In the genomic region with DNA sequence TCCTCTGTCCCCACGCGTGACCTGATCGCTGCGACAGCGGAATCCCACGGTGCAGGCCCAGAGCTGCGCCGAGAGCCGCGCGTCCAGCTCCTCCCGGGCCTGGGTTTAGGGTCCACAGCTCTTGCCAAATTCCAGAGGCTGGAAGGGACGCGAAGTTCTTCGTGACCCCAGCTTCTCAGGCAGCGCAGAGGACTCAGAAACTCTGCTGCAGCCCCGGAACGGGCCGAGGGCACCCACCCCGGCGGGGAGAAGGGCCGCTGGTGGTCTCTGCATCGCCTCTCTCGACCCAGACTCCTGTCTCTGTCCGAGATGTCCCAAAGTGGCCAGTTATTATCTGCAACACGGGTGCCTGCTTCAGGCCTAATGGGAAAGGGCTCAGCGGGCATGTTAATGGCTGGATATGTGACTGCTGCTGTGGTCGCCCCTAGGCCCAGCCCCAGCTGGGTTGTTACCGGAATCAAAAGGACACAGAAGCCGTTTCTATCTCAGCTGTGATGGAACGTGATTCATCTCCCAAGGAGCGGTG, we compare ENCODE assay signal across 16 cellular contexts.
DNase-seq lines count a peak whose midpoint lies in the region; ATAC-seq and TF ChIP-seq lines count a peak whose summit lies in the region.
"Had no signal": no experiment of that assay in that cellular context is flagged by ENCODE, and none has a peak within 500 bp of the region (broad histone marks: within the 10 kb centered on the region; RNA-seq: fewer than 3 reads in every experiment).

No MANE protein-coding gene starts in this region.

- no peak overlapping the region for H3K27ac Mint-ChIP-seq in activated CD4-positive, alpha-beta T cell treated with anti-CD3 and anti-CD28 coated beads, Interleukin-2, amount 10 ng/mL, durations not matched to agents 24 days and 14 days
- H3K27ac Mint-ChIP-seq in WTC11 (no peak overlapping the region), progenitor cell of endocrine pancreas (no peak overlapping the region), endothelial cell (ENCODE audit: unreplicated experiment) (no peak overlapping the region)

- no peak for DNase-seq in activated CD4-positive, alpha-beta T cell treated with anti-CD3 and anti-CD28 coated beads, Interleukin-2, amount 10 ng/mL, durations not matched to agents 24 days and 14 days
- no peak for DNase-seq in activated CD4-positive, alpha-beta T cell treated with anti-CD3 and anti-CD28 coated beads, Interleukin-2, amount 50 U/mL, for 1 hour
- peak; percentile 32 for DNase-seq in WTC11 (ENCODE audit: low spot score)
- DNase-seq in hepatocyte (ENCODE audit: low spot score) = no peak
- DNase-seq in progenitor cell of endocrine pancreas (ENCODE audit: low spot score, unreplicated experiment) = no peak
- DNase-seq in dermis blood vessel endothelial cell = no peak
- DNase-seq in endothelial cell (ENCODE audit: low spot score) = no peak
- DNase-seq: brain microvascular endothelial cell, foreskin melanocyte, KG1, NCI-H1436 treated with DMSO at 0.1 percent for 48 hours, NCI-H510A, PC-9, sigmoid colon, stomach had no signal

- H3K4me1 ChIP-seq in hepatocyte (ENCODE audit: insufficient read depth) = peaks cover 5% of the 10 kb centered on the region

- CTCF ChIA-PET in WTC11 (lab: Charles Lee) = interaction anchor here (1.0 to 1.9 kb wide), 3 partner anchors 22 to 26 kb away, joined by 4 to 8 read pairs (median 4); no protein-coding TSS in a partner anchor

- H3K9me3 Mint-ChIP-seq in activated CD4-positive, alpha-beta T cell treated with anti-CD3 and anti-CD28 coated beads, Interleukin-2, amount 10 ng/mL, durations not matched to agents 24 days and 14 days = peaks cover 16% of the 10 kb centered on the region
- H3K9me3 Mint-ChIP-seq in WTC11 = peaks cover 16% of the 10 kb centered on the region
- H3K9me3 Mint-ChIP-seq in progenitor cell of endocrine pancreas (ENCODE audit: low read depth) = peaks cover 4% of the 10 kb centered on the region
- H3K9me3 Mint-ChIP-seq in endothelial cell (ENCODE audit: unreplicated experiment) = peaks cover 4% of the 10 kb centered on the region

- peak overlapping the region; percentile 78 for H3K4me2 ChIP-seq in hepatocyte
- H3K4me2 ChIP-seq: PC-9 had no signal

- POLR2A ChIA-PET in WTC11 (lab: Charles Lee) = interaction anchor here (1.3 kb wide), 1 partner anchor 34 kb away, joined by 3 read pairs; no protein-coding TSS in a partner anchor

- intact Hi-C loops in activated CD4-positive, alpha-beta T cell treated with anti-CD3 and anti-CD28 coated beads, Interleukin-2, amount 10 ng/mL, durations not matched to agents 24 days and 14 days (cut with micrococcal nuclease) = no loop called here

- H4K20me1 ChIP-seq in hepatocyte (ENCODE audit: insufficient read depth, poor library complexity, severe bottlenecking) = no peaks in the 10 kb centered on the region

- H3K9me3 ChIP-seq in hepatocyte (ENCODE audit: low read depth) = no peaks in the 10 kb centered on the region
- H3K9me3 ChIP-seq: sigmoid colon had no signal

- H3K36me3 ChIP-seq in hepatocyte (replicated peaks; ENCODE audit: insufficient read depth, low read depth) = no peaks in the 10 kb centered on the region
- H3K36me3 ChIP-seq: brain microvascular endothelial cell, sigmoid colon, stomach had no signal

- ATAC-seq in WTC11 (peak; percentile 44), GM18867 (IDR thresholded peaks at IDR 0.05; ENCODE audit: unreplicated experiment) (no peak)

- no peaks in the 10 kb centered on the region for H3K9me2 ChIP-seq in hepatocyte (replicated peaks; ENCODE audit: insufficient read depth)

- no peaks in the 10 kb centered on the region for H3K4me1 Mint-ChIP-seq in activated CD4-positive, alpha-beta T cell treated with anti-CD3 and anti-CD28 coated beads, Interleukin-2, amount 10 ng/mL, durations not matched to agents 24 days and 14 days
- H3K4me1 Mint-ChIP-seq in WTC11 (peaks cover 55% of the 10 kb centered on the region), progenitor cell of endocrine pancreas (ENCODE audit: low read depth) (no peaks in the 10 kb centered on the region), endothelial cell (ENCODE audit: unreplicated experiment) (peaks cover 4% of the 10 kb centered on the region)

- 42% methylated on average over 32 of the region's 32 CpGs for WGBS in hepatocyte (ENCODE audit: low lambda C conversion rate, missing lambda C conversion rate)

- H2AFZ ChIP-seq in hepatocyte = peak overlapping the region; percentile 26
- H2AFZ ChIP-seq: PC-9 had no signal

- no peak overlapping the region for H3K27ac ChIP-seq in hepatocyte
- H3K27ac ChIP-seq: brain microvascular endothelial cell, PC-9, sigmoid colon, stomach had no signal

- peaks cover 42% of the 10 kb centered on the region for H3K27me3 Mint-ChIP-seq in activated CD4-positive, alpha-beta T cell treated with anti-CD3 and anti-CD28 coated beads, Interleukin-2, amount 10 ng/mL, durations not matched to agents 24 days and 14 days
- H3K27me3 Mint-ChIP-seq in WTC11 (ENCODE audit: low read depth) (peaks cover 45% of the 10 kb centered on the region), progenitor cell of endocrine pancreas (peaks cover 90% of the 10 kb centered on the region), endothelial cell (ENCODE audit: unreplicated experiment) (peaks cover 9% of the 10 kb centered on the region)

- H3K4me3 ChIP-seq in hepatocyte = no peak overlapping the region
- H3K4me3 ChIP-seq: PC-9, sigmoid colon had no signal

- TF ChIP-seq CTCF in WTC11 (IDR thresholded peaks at IDR 0.05) = no peak
- TF ChIP-seq CTCF in hepatocyte (IDR thresholded peaks at IDR 0.05; ENCODE audit: poor library complexity) = no peak
- TF ChIP-seq CTCF in progenitor cell of endocrine pancreas (IDR thresholded peaks at IDR 0.05; ENCODE audit: unreplicated experiment) = no peak
- no peak for TF ChIP-seq CTCF in endothelial cell (IDR thresholded peaks at IDR 0.05; ENCODE audit: unreplicated experiment)

- H3K36me3 Mint-ChIP-seq in activated CD4-positive, alpha-beta T cell treated with anti-CD3 and anti-CD28 coated beads, Interleukin-2, amount 10 ng/mL, durations not matched to agents 24 days and 14 days (ENCODE audit: low read depth) = no peaks in the 10 kb centered on the region
- H3K36me3 Mint-ChIP-seq in WTC11 (peaks cover 10% of the 10 kb centered on the region), progenitor cell of endocrine pancreas (ENCODE audit: insufficient read depth) (no peaks in the 10 kb centered on the region), endothelial cell (ENCODE audit: low read depth, unreplicated experiment) (peaks cover 4% of the 10 kb centered on the region)

- H3K4me3 Mint-ChIP-seq in activated CD4-positive, alpha-beta T cell treated with anti-CD3 and anti-CD28 coated beads, Interleukin-2, amount 10 ng/mL, durations not matched to agents 24 days and 14 days = peak overlapping the region; percentile 7
- H3K4me3 Mint-ChIP-seq in WTC11 = peak overlapping the region; percentile 62
- H3K4me3 Mint-ChIP-seq in progenitor cell of endocrine pancreas (ENCODE audit: low read depth) = peak overlapping the region; percentile 46
- no peak overlapping the region for H3K4me3 Mint-ChIP-seq in endothelial cell (ENCODE audit: unreplicated experiment)

- no peaks in the 10 kb centered on the region for H3K79me2 ChIP-seq in hepatocyte

- peaks cover 49% of the 10 kb centered on the region for H3K27me3 ChIP-seq in hepatocyte
- H3K27me3 ChIP-seq: brain microvascular endothelial cell had no signal

TF ChIP-seq in WTC11, 78 proteins besides CTCF, POLR2A, EP300 and RAD21 (continues in another document):
- TF ChIP-seq, protein P1, sequence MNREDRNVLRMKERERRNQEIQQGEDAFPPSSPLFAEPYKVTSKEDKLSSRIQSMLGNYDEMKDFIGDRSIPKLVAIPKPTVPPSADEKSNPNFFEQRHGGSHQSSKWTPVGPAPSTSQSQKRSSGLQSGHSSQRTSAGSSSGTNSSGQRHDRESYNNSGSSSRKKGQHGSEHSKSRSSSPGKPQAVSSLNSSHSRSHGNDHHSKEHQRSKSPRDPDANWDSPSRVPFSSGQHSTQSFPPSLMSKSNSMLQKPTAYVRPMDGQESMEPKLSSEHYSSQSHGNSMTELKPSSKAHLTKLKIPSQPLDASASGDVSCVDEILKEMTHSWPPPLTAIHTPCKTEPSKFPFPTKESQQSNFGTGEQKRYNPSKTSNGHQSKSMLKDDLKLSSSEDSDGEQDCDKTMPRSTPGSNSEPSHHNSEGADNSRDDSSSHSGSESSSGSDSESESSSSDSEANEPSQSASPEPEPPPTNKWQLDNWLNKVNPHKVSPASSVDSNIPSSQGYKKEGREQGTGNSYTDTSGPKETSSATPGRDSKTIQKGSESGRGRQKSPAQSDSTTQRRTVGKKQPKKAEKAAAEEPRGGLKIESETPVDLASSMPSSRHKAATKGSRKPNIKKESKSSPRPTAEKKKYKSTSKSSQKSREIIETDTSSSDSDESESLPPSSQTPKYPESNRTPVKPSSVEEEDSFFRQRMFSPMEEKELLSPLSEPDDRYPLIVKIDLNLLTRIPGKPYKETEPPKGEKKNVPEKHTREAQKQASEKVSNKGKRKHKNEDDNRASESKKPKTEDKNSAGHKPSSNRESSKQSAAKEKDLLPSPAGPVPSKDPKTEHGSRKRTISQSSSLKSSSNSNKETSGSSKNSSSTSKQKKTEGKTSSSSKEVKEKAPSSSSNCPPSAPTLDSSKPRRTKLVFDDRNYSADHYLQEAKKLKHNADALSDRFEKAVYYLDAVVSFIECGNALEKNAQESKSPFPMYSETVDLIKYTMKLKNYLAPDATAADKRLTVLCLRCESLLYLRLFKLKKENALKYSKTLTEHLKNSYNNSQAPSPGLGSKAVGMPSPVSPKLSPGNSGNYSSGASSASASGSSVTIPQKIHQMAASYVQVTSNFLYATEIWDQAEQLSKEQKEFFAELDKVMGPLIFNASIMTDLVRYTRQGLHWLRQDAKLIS (CRISPR knock-in tag; IDR thresholded peaks at IDR 0.05; ENCODE audit: borderline replicate concordance) = no peak
- TF ChIP-seq TP53 (CRISPR knock-in tag; IDR thresholded peaks at IDR 0.05) (peak; percentile 58; the same call in 1 of the 2 replicates), ETV6 (CRISPR knock-in tag; IDR thresholded peaks at IDR 0.05) (peak; percentile 12; the same call in 1 of the 2 replicates), ZNF138 (CRISPR knock-in tag; conservative IDR thresholded peaks at IDR 0.05) (0 out of 2 replicates have a peak, but pooled peaks have one; percentile 8)
- TF ChIP-seq, protein P2, sequence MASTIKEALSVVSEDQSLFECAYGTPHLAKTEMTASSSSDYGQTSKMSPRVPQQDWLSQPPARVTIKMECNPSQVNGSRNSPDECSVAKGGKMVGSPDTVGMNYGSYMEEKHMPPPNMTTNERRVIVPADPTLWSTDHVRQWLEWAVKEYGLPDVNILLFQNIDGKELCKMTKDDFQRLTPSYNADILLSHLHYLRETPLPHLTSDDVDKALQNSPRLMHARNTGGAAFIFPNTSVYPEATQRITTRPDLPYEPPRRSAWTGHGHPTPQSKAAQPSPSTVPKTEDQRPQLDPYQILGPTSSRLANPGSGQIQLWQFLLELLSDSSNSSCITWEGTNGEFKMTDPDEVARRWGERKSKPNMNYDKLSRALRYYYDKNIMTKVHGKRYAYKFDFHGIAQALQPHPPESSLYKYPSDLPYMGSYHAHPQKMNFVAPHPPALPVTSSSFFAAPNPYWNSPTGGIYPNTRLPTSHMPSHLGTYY (CRISPR knock-in tag; IDR thresholded peaks at IDR 0.05) = no peak
